Comparison of ENCODE assay signal across 9 cellular contexts in the genomic region with DNA sequence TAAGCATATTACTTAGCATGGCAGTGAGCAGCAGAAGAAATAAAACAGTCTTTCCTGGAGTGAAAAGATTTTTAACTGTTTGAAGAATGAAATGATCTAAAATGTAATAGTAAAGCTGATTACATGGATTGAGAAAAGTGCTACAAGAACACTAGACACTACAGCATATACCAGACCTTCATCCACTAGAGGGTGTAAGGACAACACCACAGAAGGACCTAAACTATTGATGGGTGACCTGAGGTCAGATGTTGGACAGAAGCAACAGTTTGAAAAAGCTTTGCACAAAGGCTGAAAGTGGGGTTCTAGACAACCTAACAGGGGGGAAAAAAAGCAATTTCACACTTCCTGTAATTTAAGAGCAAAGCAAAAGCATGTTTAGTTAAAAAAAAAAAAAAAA.
DNase-seq lines count a peak whose midpoint lies in the region; ATAC-seq and TF ChIP-seq lines count a peak whose summit lies in the region.
"Had no signal": no experiment of that assay in that cellular context is flagged by ENCODE, and none has a peak within 500 bp of the region (broad histone marks: within the 10 kb centered on the region; RNA-seq: fewer than 3 reads in every experiment).

No MANE protein-coding gene starts in this region.

- H3K36me3 ChIP-seq in MM.1S (replicated peaks; ENCODE audit: insufficient read depth, low read length) (no peaks in the 10 kb centered on the region), heart right ventricle (peaks cover 0 to 12% (median 0%) of the 10 kb centered on the region in 9 donors)

- no peaks in the 10 kb centered on the region for H4K20me1 ChIP-seq in MM.1S (ENCODE audit: insufficient read depth, low read length)

- H3K27ac ChIP-seq in MM.1S (ENCODE audit: low read length) (no peak overlapping the region), VCaP (no peak overlapping the region), heart right ventricle (no peak overlapping the region)

- TF ChIP-seq CTCF in MM.1S (IDR thresholded peaks at IDR 0.05; ENCODE audit: low read length), result peak; percentile 53
- TF ChIP-seq CTCF in VCaP (conservative IDR thresholded peaks at IDR 0.05), result peak; percentile 81
- TF ChIP-seq CTCF in heart right ventricle (IDR thresholded peaks at IDR 0.05), result peak; percentile 44 to 88 (median 73)

- H3K4me2 ChIP-seq in MM.1S (ENCODE audit: low read depth, low read length), result no peak overlapping the region

- H3K36me3 Mint-ChIP-seq in stimulated activated memory B cell treated with anti-CD40 and anti-IgM and Interleukin-4, amounts not matched to agents 10 μg/mL and 1 μg/mL and 100 μg/mL, for 72 hours, result no peaks in the 10 kb centered on the region
- H3K36me3 Mint-ChIP-seq in activated naive CD8-positive, alpha-beta T cell treated with anti-CD3 and anti-CD28 coated beads, Interleukin-2, amount 50 U/mL, for 24 hours (ENCODE audit: low read depth), result no peaks in the 10 kb centered on the region

- DNase-seq in GM04503 (ENCODE audit: low read depth) (peak; percentile 49), MM.1S (peak; percentile 57), heart right ventricle (peak in 1 of 2 donors; percentile 62)
- no peak for DNase-seq in stimulated activated CD8-positive, alpha-beta memory T cell treated with anti-CD3 and anti-CD28 coated beads, Interleukin-4, amount 100 ng/mL, for 48 hours
- DNase-seq in activated naive CD8-positive, alpha-beta T cell treated with anti-CD3 and anti-CD28 coated beads, Interleukin-2, amount 50 U/mL, for 24 hours, result no peak
- DNase-seq: activated B cell treated with CpG ODN at 0.5 μM for 24 hours had no signal

- no peaks in the 10 kb centered on the region for H3K9me3 Mint-ChIP-seq in stimulated activated memory B cell treated with anti-CD40 and anti-IgM and Interleukin-4, amounts not matched to agents 10 μg/mL and 1 μg/mL and 100 μg/mL, for 72 hours
- no peaks in the 10 kb centered on the region for H3K9me3 Mint-ChIP-seq in activated naive CD8-positive, alpha-beta T cell treated with anti-CD3 and anti-CD28 coated beads, Interleukin-2, amount 50 U/mL, for 24 hours
- H3K9me3 Mint-ChIP-seq: activated B cell treated with CpG ODN at 0.5 μM for 24 hours had no signal

- no peak overlapping the region for H2AFZ ChIP-seq in MM.1S (ENCODE audit: low read length)

- H3K4me1 ChIP-seq in MM.1S (ENCODE audit: low read length) (no peaks in the 10 kb centered on the region), heart right ventricle (peaks cover 0 to 17% (median 5%) of the 10 kb centered on the region in 9 donors)

- intact Hi-C loops in heart right ventricle (cut with DNase I), result loop anchor here (1.0 to 10.0 kb wide), 11 partner anchors 94 to 194 kb away; a partner anchor contains a TSS

- H3K27me3 Mint-ChIP-seq in stimulated activated memory B cell treated with anti-CD40 and anti-IgM and Interleukin-4, amounts not matched to agents 10 μg/mL and 1 μg/mL and 100 μg/mL, for 72 hours, result peaks cover 27% of the 10 kb centered on the region
- no peaks in the 10 kb centered on the region for H3K27me3 Mint-ChIP-seq in activated naive CD8-positive, alpha-beta T cell treated with anti-CD3 and anti-CD28 coated beads, Interleukin-2, amount 50 U/mL, for 24 hours

- ATAC-seq in heart right ventricle (peak; percentile 81 to 98 (median 95)), GM19452 (IDR thresholded peaks at IDR 0.05; ENCODE audit: unreplicated experiment) (no peak)
- peak; percentile 48 for ATAC-seq in stimulated activated memory B cell treated with anti-CD40 and anti-IgM and Interleukin-4, amounts not matched to agents 10 μg/mL and 1 μg/mL and 100 μg/mL, for 72 hours
- ATAC-seq in activated naive CD8-positive, alpha-beta T cell treated with anti-CD3 and anti-CD28 coated beads, Interleukin-2, amount 50 U/mL, for 24 hours, result no peak

- no peaks in the 10 kb centered on the region for H3F3A ChIP-seq in MM.1S (ENCODE audit: insufficient read depth, low read length)

- H3K79me2 ChIP-seq in MM.1S (ENCODE audit: low read length), result no peaks in the 10 kb centered on the region

- no peak overlapping the region for H3K27ac Mint-ChIP-seq in stimulated activated memory B cell treated with anti-CD40 and anti-IgM and Interleukin-4, amounts not matched to agents 10 μg/mL and 1 μg/mL and 100 μg/mL, for 72 hours
- H3K27ac Mint-ChIP-seq in activated naive CD8-positive, alpha-beta T cell treated with anti-CD3 and anti-CD28 coated beads, Interleukin-2, amount 50 U/mL, for 24 hours, result no peak overlapping the region
- H3K27ac Mint-ChIP-seq: activated B cell treated with CpG ODN at 0.5 μM for 24 hours had no signal

- H3K4me3 Mint-ChIP-seq in stimulated activated memory B cell treated with anti-CD40 and anti-IgM and Interleukin-4, amounts not matched to agents 10 μg/mL and 1 μg/mL and 100 μg/mL, for 72 hours, result no peak overlapping the region
- H3K4me3 Mint-ChIP-seq in activated naive CD8-positive, alpha-beta T cell treated with anti-CD3 and anti-CD28 coated beads, Interleukin-2, amount 50 U/mL, for 24 hours, result no peak overlapping the region
- H3K4me3 Mint-ChIP-seq: activated B cell treated with CpG ODN at 0.5 μM for 24 hours had no signal

- no peak overlapping the region for H3K9ac ChIP-seq in MM.1S (ENCODE audit: low read length)

- H3K4me3 ChIP-seq in MM.1S (ENCODE audit: low read length) (no peak overlapping the region), heart right ventricle (no peak overlapping the region)

- H3K4me1 Mint-ChIP-seq in stimulated activated memory B cell treated with anti-CD40 and anti-IgM and Interleukin-4, amounts not matched to agents 10 μg/mL and 1 μg/mL and 100 μg/mL, for 72 hours, result no peaks in the 10 kb centered on the region
- H3K4me1 Mint-ChIP-seq in activated naive CD8-positive, alpha-beta T cell treated with anti-CD3 and anti-CD28 coated beads, Interleukin-2, amount 50 U/mL, for 24 hours, result no peaks in the 10 kb centered on the region
- H3K4me1 Mint-ChIP-seq: activated B cell treated with CpG ODN at 0.5 μM for 24 hours had no signal

- H3K9me3 ChIP-seq in MM.1S (replicated peaks; ENCODE audit: insufficient read depth, low read length) (no peaks in the 10 kb centered on the region), heart right ventricle (no peaks in the 10 kb centered on the region)

- H3K27me3 ChIP-seq in MM.1S (replicated peaks; ENCODE audit: insufficient read depth, low read length) (no peaks in the 10 kb centered on the region), heart right ventricle (no peaks in the 10 kb centered on the region)

- no peaks in the 10 kb centered on the region for H3K9me2 ChIP-seq in MM.1S (replicated peaks; ENCODE audit: insufficient read depth, low read length)

Comparison
In these comparisons a context has a peak if more than half of its experiments do, and no peak if none do; other contexts are left out.
1. DNase-seq: peak in GM04503 (single experiment) and MM.1S (single experiment); none in stimulated activated CD8-positive, alpha-beta memory T cell treated with anti-CD3 and anti-CD28 coated beads, Interleukin-4, amount 100 ng/mL, for 48 hours (single experiment) and activated naive CD8-positive, alpha-beta T cell treated with anti-CD3 and anti-CD28 coated beads, Interleukin-2, amount 50 U/mL, for 24 hours (single experiment).
2. ATAC-seq: peak in heart right ventricle (8 of 8) and stimulated activated memory B cell treated with anti-CD40 and anti-IgM and Interleukin-4, amounts not matched to agents 10 μg/mL and 1 μg/mL and 100 μg/mL, for 72 hours (single experiment); none in GM19452 (single experiment) and activated naive CD8-positive, alpha-beta T cell treated with anti-CD3 and anti-CD28 coated beads, Interleukin-2, amount 50 U/mL, for 24 hours (single experiment).
3. Peak in every context shown above with its lines, with median percentiles within 50 percentile points of each other: CTCF ChIP-seq.